12 cellular contexts compared by ENCODE assay signal in genomic region chr2:127508025-127508620, GRCh38. TPM values are rescaled to one million over a fixed set of nuclear protein-coding genes. Genes with fewer than 3 reads are reported as not detected.
DNase-seq lines count a peak whose midpoint lies in the region; ATAC-seq, FAIRE-seq and TF ChIP-seq lines count a peak whose summit lies in the region.
"Had no signal": no experiment of that assay in that cellular context is flagged by ENCODE, and none has a peak within 500 bp of the region (broad histone marks: within the 10 kb centered on the region; RNA-seq: fewer than 3 reads in every experiment).

No MANE protein-coding gene starts in this region.

- intact Hi-C loops in IMR-90 (cut with micrococcal nuclease) = loop anchor here (2.0 kb wide), 1 partner anchor 167 kb away; the partner anchor contains the start of gene LIMS2
- intact Hi-C loops in K562 (cut with micrococcal nuclease) = no loop called here
- intact Hi-C loops in right cardiac atrium (cut with DNase I) = no loop called here
- intact Hi-C loops in activated CD8-positive, alpha-beta T cell treated with anti-CD3 and anti-CD28 coated beads for 36 hours (cut with micrococcal nuclease) = no loop called here

- H3K4me2 ChIP-seq in IMR-90 (ENCODE audit: low read depth, low read length) (peak overlapping the region; percentile 66), K562 (ENCODE audit: insufficient read depth, low read length) (no peak overlapping the region)

- peak; percentile 42 for DNase-seq in IMR-90
- DNase-seq in K562 (ENCODE audit: extremely low read depth in 1 of 4, low spot score in 3 of 4) = no peak
- DNase-seq in right cardiac atrium = no peak
- DNase-seq in activated CD8-positive, alpha-beta T cell treated with anti-CD3 and anti-CD28 coated beads for 36 hours = no peak
- DNase-seq: activated CD4-positive, CD25-positive, alpha-beta regulatory T cell treated with anti-CD3 and anti-CD28 coated beads, Interleukin-2, amount 50 U/mL, for 72 hours; mesendoderm; NCI-H1930 had no signal

- H3K79me1 ChIP-seq in IMR-90 (ENCODE audit: low read depth in 1 of 2, low read length in 2 of 2) = peaks cover 16 to 65% of the 10 kb centered on the region in 2 experiments

- H3K4me1 Mint-ChIP-seq in activated CD8-positive, alpha-beta T cell treated with anti-CD3 and anti-CD28 coated beads for 36 hours (ENCODE audit: low read depth) = peaks cover 50% of the 10 kb centered on the region

- H2BK20ac ChIP-seq in IMR-90 (ENCODE audit: low read depth, low read length) = peak overlapping the region; percentile 81

- peak overlapping the region; percentile 1; the same call in 1 of the 2 replicates for H4K5ac ChIP-seq in IMR-90 (ENCODE audit: low read depth, low read length)

- no peak for TF ChIP-seq POLR2A in IMR-90 (IDR thresholded peaks at IDR 0.05; ENCODE audit: low read depth, low read length)
- no peak for TF ChIP-seq POLR2A in K562 (conservative IDR thresholded peaks at IDR 0.05)

- no TSS peak for BruUV-seq in IMR-90 (replicated peaks; lab: Mats Ljungman, UMichigan)
- no TSS peak for BruUV-seq in K562 (replicated peaks; lab: Mats Ljungman, UMichigan)

- no CpG with 5 or more reads among the region's 4 CpGs for WGBS in IMR-90 (ENCODE audit: extremely low coverage in 2 of 2, insufficient read length in 1 of 2), 2 experiments
- 86% methylated on average over 4 of the region's 4 CpGs for WGBS in K562 (ENCODE audit: insufficient coverage, low coverage, missing lambda C conversion rate)
- 68% methylated on average over 4 of the region's 4 CpGs for WGBS in right cardiac atrium

- POLR2A ChIA-PET in IMR-90 (lab: Charles Lee; ENCODE audit: unreplicated experiment) (interaction anchor here (1.5 kb wide), 1 partner anchor 18 kb away, joined by 4 read pairs; the partner anchor contains the start of gene IWS1), K562 (lab: Yijun Ruan, JAX) (interaction anchor here (1.0 to 2.5 kb wide), 2 partner anchors 10 to 18 kb away, joined by 3 to 9 read pairs; partner anchors contain the start of gene IWS1)
- POLR2A ChIA-PET in activated CD8-positive, alpha-beta T cell treated with anti-CD3 and anti-CD28 coated beads for 36 hours (lab: Charles Lee) = interaction anchor here (1.2 to 2.3 kb wide), 2 partner anchors 10 to 18 kb away, joined by 4 to 5 read pairs; partner anchors contain the start of gene IWS1

- H4K8ac ChIP-seq in IMR-90 (ENCODE audit: low read depth in 2 of 2, low read length in 2 of 2) = peak overlapping the region in 1 of 2 experiments; percentile 35; a peak in 2 of 4 replicates

- TF ChIP-seq CTCF in IMR-90 (conservative IDR thresholded peaks at IDR 0.05; ENCODE audit: low read depth, low read length) = no peak
- TF ChIP-seq CTCF in K562 (IDR thresholded peaks at IDR 0.05 in 2 of 3, conservative IDR thresholded peaks at IDR 0.05 in 1 of 3; ENCODE audit: insufficient read depth in 2 of 3, low read depth in 1 of 3, low read length in 3 of 3) = no peak
- TF ChIP-seq CTCF in activated CD8-positive, alpha-beta T cell treated with anti-CD3 and anti-CD28 coated beads for 36 hours (IDR thresholded peaks at IDR 0.05) = no peak

- H4K91ac ChIP-seq in IMR-90 (ENCODE audit: insufficient read depth, low read depth, low read length) = no peak overlapping the region

- H3K4me3 ChIP-seq in IMR-90 (ENCODE audit: insufficient read depth, low read depth, low read length) (no peak overlapping the region), K562 (no peak overlapping the region), right cardiac atrium (ENCODE audit: low read length) (no peak overlapping the region), subcutaneous abdominal adipose tissue (ENCODE audit: low read depth in 1 of 5, low read length in 5 of 5) (no peak overlapping the region)

- peak overlapping the region; percentile 48 for H3K23ac ChIP-seq in IMR-90 (ENCODE audit: low read depth, low read length)

- H2AK5ac ChIP-seq in IMR-90 (ENCODE audit: low read depth, low read length) = peak overlapping the region; percentile 85

- no peak overlapping the region for H3K4me3 Mint-ChIP-seq in activated CD8-positive, alpha-beta T cell treated with anti-CD3 and anti-CD28 coated beads for 36 hours

- CTCF ChIA-PET in IMR-90 (lab: Yijun Ruan, JAX) (no interaction called here), K562 (lab: Yijun Ruan, JAX; ENCODE audit: low intra/inter-chr PET ratio) (interaction anchor here (0.7 kb wide), 1 partner anchor 166 kb away, joined by 3 read pairs; no protein-coding TSS in a partner anchor)
- CTCF ChIA-PET in activated CD8-positive, alpha-beta T cell treated with anti-CD3 and anti-CD28 coated beads for 36 hours (lab: Charles Lee) = interaction anchor here (0.8 to 1.4 kb wide), 5 partner anchors 10 to 238 kb away, joined by 3 to 8 read pairs (median 4); no protein-coding TSS in a partner anchor

- H3K27ac ChIP-seq in IMR-90 (ENCODE audit: insufficient read depth, low read length) (peak overlapping the region; percentile 77), K562 (ENCODE audit: extremely low read depth, low read depth, low read length) (peak overlapping the region; percentile 29; the same call in 1 of the 3 replicates), right cardiac atrium (ENCODE audit: low read length) (peak overlapping the region; percentile 77), subcutaneous abdominal adipose tissue (ENCODE audit: low read depth, low read length) (peak overlapping the region; percentile 80)
- H3K27ac ChIP-seq: RWPE1 had no signal

- no peak overlapping the region for H2AK9ac ChIP-seq in IMR-90 (replicated peaks; ENCODE audit: low read depth, low read length, poor library complexity)

- H3K18ac ChIP-seq in IMR-90 (ENCODE audit: low read depth, low read length) = peak overlapping the region; percentile 13

- no peaks in the 10 kb centered on the region for H3K27me3 Mint-ChIP-seq in activated CD8-positive, alpha-beta T cell treated with anti-CD3 and anti-CD28 coated beads for 36 hours

- H3K4me1 ChIP-seq in IMR-90 (ENCODE audit: control insufficient read depth, insufficient read depth, low read length) = peaks cover 13% of the 10 kb centered on the region
- peaks cover 0 to 19% of the 10 kb centered on the region in 2 experiments; a peak in 2 of 5 replicates for H3K4me1 ChIP-seq in K562 (replicated peaks in 1 of 2; ENCODE audit: control insufficient read depth in 2 of 2, insufficient read depth in 2 of 2, low read length in 2 of 2)
- peaks cover 7% of the 10 kb centered on the region for H3K4me1 ChIP-seq in right cardiac atrium (ENCODE audit: control insufficient read depth, insufficient read depth, low read length)
- H3K4me1 ChIP-seq in subcutaneous abdominal adipose tissue (ENCODE audit: control insufficient read depth in 5 of 5, insufficient read depth in 5 of 5, low read length in 5 of 5) = peaks cover 5 to 33% (median 24%) of the 10 kb centered on the region in 5 donors

- H4K20me1 ChIP-seq in IMR-90 (ENCODE audit: insufficient read depth, low read length) = peaks cover 58% of the 10 kb centered on the region
- H4K20me1 ChIP-seq in K562 (replicated peaks; ENCODE audit: control insufficient read depth, insufficient read depth, low read length) = peaks cover 10% of the 10 kb centered on the region; the same call in 1 of the 2 replicates

- peak overlapping the region; percentile 79 for H2BK120ac ChIP-seq in IMR-90 (ENCODE audit: low read depth, low read length)

- peak overlapping the region; percentile 4; the same call in 1 of the 3 replicates for H2BK15ac ChIP-seq in IMR-90 (ENCODE audit: low read depth, low read length)

- no peak for TF ChIP-seq EP300 in K562 (IDR thresholded peaks at IDR 0.05; ENCODE audit: low read length)

- ATAC-seq in IMR-90 (ENCODE audit: low read depth) (peak; percentile 10), K562 (no peak; the same call in 2 of the 3 replicates), right cardiac atrium (peak; percentile 9 to 20), HG03175 (IDR thresholded peaks at IDR 0.05; ENCODE audit: unreplicated experiment) (no peak), HG03097 (IDR thresholded peaks at IDR 0.05; ENCODE audit: low FRiP score, unreplicated experiment) (no peak)
- ATAC-seq in activated CD8-positive, alpha-beta T cell treated with anti-CD3 and anti-CD28 coated beads for 36 hours = no peak

- H3K9ac ChIP-seq in IMR-90 (ENCODE audit: low read depth, low read length) (0 out of 2 replicates have a peak overlapping the region, but pooled peaks have one; percentile 1), K562 (ENCODE audit: insufficient read depth in 1 of 2, low read depth in 2 of 2, low read length in 2 of 2) (no peak overlapping the region), subcutaneous abdominal adipose tissue (ENCODE audit: low read length in 5 of 5) (peak overlapping the region in 3 of 5 donors; percentile 3 to 32 (median 27))

- H3K36me3 ChIP-seq in IMR-90 (ENCODE audit: control insufficient read depth, insufficient read depth, low read length) (peaks cover 11% of the 10 kb centered on the region), K562 (ENCODE audit: control insufficient read depth, insufficient read depth, low read length) (peaks cover 74% of the 10 kb centered on the region), subcutaneous abdominal adipose tissue (ENCODE audit: control insufficient read depth in 5 of 5, insufficient read depth in 5 of 5, low read length in 5 of 5) (peaks cover 14 to 22% (median 20%) of the 10 kb centered on the region in 5 donors)

- no peaks in the 10 kb centered on the region for H3K9me3 ChIP-seq in IMR-90 (ENCODE audit: control insufficient read depth, insufficient read depth, low read length)
- H3K9me3 ChIP-seq in K562 (replicated peaks; ENCODE audit: control insufficient read depth, insufficient read depth, low read depth, low read length) = no peaks in the 10 kb centered on the region
- no peaks in the 10 kb centered on the region for H3K9me3 ChIP-seq in right cardiac atrium (ENCODE audit: control insufficient read depth, low read length)
- H3K9me3 ChIP-seq in subcutaneous abdominal adipose tissue (ENCODE audit: control insufficient read depth in 5 of 5, low read length in 5 of 5) = no peaks in the 10 kb centered on the region

- FAIRE-seq in K562 (lab: Jason Lieb, UNC) = no peak

- in situ Hi-C loops in IMR-90 (cut with MboI; ENCODE audit: low sequenced_read_pairs) (no loop called here), K562 (cut with MboI) (no loop called here)

- dilution Hi-C loops in IMR-90 (cut with HindIII; ENCODE audit: low sequenced_read_pairs, unreplicated experiment) = no loop called here

- H3K9me1 ChIP-seq in IMR-90 (ENCODE audit: insufficient read depth, low read length) = peaks cover 19% of the 10 kb centered on the region
- peaks cover 4% of the 10 kb centered on the region for H3K9me1 ChIP-seq in K562 (ENCODE audit: control insufficient read depth, insufficient read depth, low read length)

- H3K27me3 ChIP-seq in IMR-90 (ENCODE audit: control insufficient read depth, insufficient read depth, low read length) = no peaks in the 10 kb centered on the region
- H3K27me3 ChIP-seq in K562 (ENCODE audit: control insufficient read depth in 2 of 2, insufficient read depth in 2 of 2, low read length in 2 of 2) = no peaks in the 10 kb centered on the region
- H3K27me3 ChIP-seq in right cardiac atrium (ENCODE audit: control insufficient read depth, insufficient read depth) = no peaks in the 10 kb centered on the region
- no peaks in the 10 kb centered on the region for H3K27me3 ChIP-seq in subcutaneous abdominal adipose tissue (ENCODE audit: control insufficient read depth in 5 of 5, insufficient read depth in 4 of 5, low read length in 5 of 5)

- peak overlapping the region; percentile 82 for H3K4ac ChIP-seq in IMR-90 (ENCODE audit: low read depth, low read length)

- H2AFZ ChIP-seq in IMR-90 (replicated peaks; ENCODE audit: low read length, poor library complexity) (no peak overlapping the region), K562 (ENCODE audit: low read depth, low read length) (no peak overlapping the region)

- H3K79me2 ChIP-seq in K562 (ENCODE audit: control insufficient read depth, insufficient read depth, low read length) = peaks cover 77% of the 10 kb centered on the region

- H3K36me3 Mint-ChIP-seq in activated CD8-positive, alpha-beta T cell treated with anti-CD3 and anti-CD28 coated beads for 36 hours (ENCODE audit: low read depth) = peaks cover 46% of the 10 kb centered on the region

- H3K56ac ChIP-seq in IMR-90 (ENCODE audit: extremely low read depth, insufficient read depth, low read length) = 0 out of 2 replicates have a peak overlapping the region, but pooled peaks have one; percentile 19

- no peak overlapping the region for H3K27ac Mint-ChIP-seq in activated CD8-positive, alpha-beta T cell treated with anti-CD3 and anti-CD28 coated beads for 36 hours

- H2BK5ac ChIP-seq in IMR-90 (ENCODE audit: low read depth, low read length, poor library complexity, severe bottlenecking) = peak overlapping the region; percentile 70

- TF ChIP-seq RAD21 in IMR-90 (IDR thresholded peaks at IDR 0.05; ENCODE audit: low read length) (no peak), K562 (CRISPR knock-in tag; conservative IDR thresholded peaks at IDR 0.05 in 1 of 2, IDR thresholded peaks at IDR 0.05 in 1 of 2) (no peak)

- peak overlapping the region; percentile 65 for H3K14ac ChIP-seq in IMR-90 (replicated peaks; ENCODE audit: low read depth, low read length)

- no peaks in the 10 kb centered on the region for H3K9me3 Mint-ChIP-seq in activated CD8-positive, alpha-beta T cell treated with anti-CD3 and anti-CD28 coated beads for 36 hours

RNA-seq across cellular contexts. Expression of gene IWS1, which starts 18.2 kb away (rescaled TPM):
- total RNA-seq in IMR-90 (2012; rRNA removed) (50.0 and 52.5 TPM in 2 replicates), K562 (2014; rRNA removed) (50.5 and 59.7 TPM in 2 replicates), K562 (2014; rRNA removed; fragmentation: Illumina TruSeq; extraction: Trizol) (65.1 and 72.5 TPM in 2 replicates), K562 (2015; rRNA removed; fragmentation: Illumina TruSeq; extraction: Trizol) (66.3 and 67.2 TPM in 2 replicates), K562 (2021) (37.2 and 39.8 TPM in 2 replicates), right cardiac atrium (10 to 100 TPM; 51.5 to 57.6 (median 53.4) TPM)
- polyA plus RNA-seq in IMR-90 (2012; rRNA removed) (31.0 and 31.5 TPM in 2 replicates), K562 (2011; rRNA removed) (36.6 and 46.6 TPM in 2 replicates), K562 (2014; fragmentation: Illumina TruSeq; extraction: Trizol) (49.4 and 61.2 TPM in 2 replicates), K562 (2014; fragmentation: Nextera tagmentation; extraction: Ambion mirVana) (10 to 100 TPM; 20.8 to 21.5 TPM), K562 (2014; rRNA removed) (42.9 and 43.1 TPM in 2 replicates), right cardiac atrium (64.4 TPM)
- 10.2 and 17.5 TPM in 2 replicates for polyA plus RNA-seq in IMR-90 (2012; cell fraction: cytosol; rRNA removed)
- polyA plus RNA-seq in IMR-90 (2012; cell fraction: nucleus; rRNA removed; ENCODE audit: low replicate concordance) = 7.8 and 24.1 TPM in 2 replicates
- 32.2 and 105 TPM in 2 replicates for total RNA-seq in K562 (2011; cell fraction: chromatin; rRNA removed; ENCODE audit: low replicate concordance)
- 17.8 and 23.3 TPM in 2 replicates for total RNA-seq in K562 (2011; cell fraction: nucleolus; rRNA removed)
- total RNA-seq in K562 (2011; cell fraction: nucleoplasm; rRNA removed) = 30.4 and 33.7 TPM in 2 replicates
- polyA plus RNA-seq in K562 (2011; cell fraction: cytosol; rRNA removed) = 9.6 and 14.8 TPM in 2 replicates
- polyA plus RNA-seq in K562 (2011; cell fraction: nucleus; rRNA removed) = 22.9 and 23.2 TPM in 2 replicates
- 32.2 and 43.2 TPM in 2 replicates for polyA plus RNA-seq in K562 (2012)
- polyA minus RNA-seq in K562 (2011; rRNA and poly(A)+ RNA removed) = 52.1 and 66.1 TPM in 2 replicates
- polyA minus RNA-seq in K562 (2011; cell fraction: cytosol; rRNA and poly(A)+ RNA removed) = 28.2 and 28.6 TPM in 2 replicates
- 18.4 and 38.5 TPM in 2 replicates for polyA minus RNA-seq in K562 (2011; cell fraction: nucleus; rRNA and poly(A)+ RNA removed)
- total RNA-seq in activated CD8-positive, alpha-beta T cell treated with anti-CD3 and anti-CD28 coated beads for 36 hours = 10 to 100 TPM; 52.3 to 53.7 TPM

RNA-seq across cellular contexts. Expression of gene MYO7B, which starts 27.4 kb away (rescaled TPM):
- total RNA-seq in IMR-90 (2012; rRNA removed) (0.18 and 0.28 TPM in 2 replicates), K562 (2014; rRNA removed) (not detected in 2 replicates), K562 (2014; rRNA removed; fragmentation: Illumina TruSeq; extraction: Trizol) (not detected in 2 replicates), K562 (2015; rRNA removed; fragmentation: Illumina TruSeq; extraction: Trizol) (not detected in 2 replicates), K562 (2021) (not detected in 2 replicates), right cardiac atrium (under 1 TPM; 0.29 to 0.56 (median 0.38) TPM)
- polyA plus RNA-seq in IMR-90 (2012; rRNA removed) (0.46 and 0.55 TPM in 2 replicates), K562 (2011; rRNA removed) (0.08 TPM in 1 of 2 replicates, not detected in the other), K562 (2014; fragmentation: Illumina TruSeq; extraction: Trizol) (not detected in 2 replicates), K562 (2014; fragmentation: Nextera tagmentation; extraction: Ambion mirVana) (not detected), K562 (2014; rRNA removed) (not detected in 2 replicates), right cardiac atrium (0.81 TPM)
- 0.14 and 0.17 TPM in 2 replicates for polyA plus RNA-seq in IMR-90 (2012; cell fraction: cytosol; rRNA removed)
- 0.49 and 1.3 TPM in 2 replicates for polyA plus RNA-seq in IMR-90 (2012; cell fraction: nucleus; rRNA removed; ENCODE audit: low replicate concordance)
- total RNA-seq in K562 (2011; cell fraction: chromatin; rRNA removed; ENCODE audit: low replicate concordance) = not detected in 2 replicates
- total RNA-seq in K562 (2011; cell fraction: nucleolus; rRNA removed) = 0.17 TPM in 1 of 2 replicates, not detected in the other
- total RNA-seq in K562 (2011; cell fraction: nucleoplasm; rRNA removed) = not detected in 2 replicates
- polyA plus RNA-seq in K562 (2011; cell fraction: cytosol; rRNA removed) = 0.03 TPM in 1 of 2 replicates, not detected in the other
- polyA plus RNA-seq in K562 (2011; cell fraction: nucleus; rRNA removed) = 0.03 and 0.24 TPM in 2 replicates
- 0.35 TPM in 1 of 2 replicates, not detected in the other for polyA plus RNA-seq in K562 (2012)
- polyA minus RNA-seq in K562 (2011; rRNA and poly(A)+ RNA removed) = not detected in 2 replicates
- polyA minus RNA-seq in K562 (2011; cell fraction: cytosol; rRNA and poly(A)+ RNA removed) = not detected in 2 replicates
- polyA minus RNA-seq in K562 (2011; cell fraction: nucleus; rRNA and poly(A)+ RNA removed) = not detected in 2 replicates
- 1 to 10 TPM in 1 of 2 experiments, under 1 TPM in 1; 0.65 to 1.2 TPM for total RNA-seq in activated CD8-positive, alpha-beta T cell treated with anti-CD3 and anti-CD28 coated beads for 36 hours
- total RNA-seq: G401 had no signal

Comparison
In these comparisons a context has a peak if more than half of its experiments do, and no peak if none do; other contexts are left out.
1. ATAC-seq: peak in IMR-90 (single experiment) and right cardiac atrium (2 of 2); none in K562 (single experiment), HG03175 (single experiment), activated CD8-positive, alpha-beta T cell treated with anti-CD3 and anti-CD28 coated beads for 36 hours (single experiment) and HG03097 (single experiment).
2. H3K27ac ChIP-seq: peak in every context shown above with its lines; median percentile 80 in subcutaneous abdominal adipose tissue; 77 in IMR-90; 77 in right cardiac atrium; 29 in K562.
3. H3K9ac ChIP-seq: peak in IMR-90 (single experiment) and subcutaneous abdominal adipose tissue (3 of 5); none in K562 (0 of 2).